Comparison of ENCODE assay signal across 14 cellular contexts in the genomic region with DNA sequence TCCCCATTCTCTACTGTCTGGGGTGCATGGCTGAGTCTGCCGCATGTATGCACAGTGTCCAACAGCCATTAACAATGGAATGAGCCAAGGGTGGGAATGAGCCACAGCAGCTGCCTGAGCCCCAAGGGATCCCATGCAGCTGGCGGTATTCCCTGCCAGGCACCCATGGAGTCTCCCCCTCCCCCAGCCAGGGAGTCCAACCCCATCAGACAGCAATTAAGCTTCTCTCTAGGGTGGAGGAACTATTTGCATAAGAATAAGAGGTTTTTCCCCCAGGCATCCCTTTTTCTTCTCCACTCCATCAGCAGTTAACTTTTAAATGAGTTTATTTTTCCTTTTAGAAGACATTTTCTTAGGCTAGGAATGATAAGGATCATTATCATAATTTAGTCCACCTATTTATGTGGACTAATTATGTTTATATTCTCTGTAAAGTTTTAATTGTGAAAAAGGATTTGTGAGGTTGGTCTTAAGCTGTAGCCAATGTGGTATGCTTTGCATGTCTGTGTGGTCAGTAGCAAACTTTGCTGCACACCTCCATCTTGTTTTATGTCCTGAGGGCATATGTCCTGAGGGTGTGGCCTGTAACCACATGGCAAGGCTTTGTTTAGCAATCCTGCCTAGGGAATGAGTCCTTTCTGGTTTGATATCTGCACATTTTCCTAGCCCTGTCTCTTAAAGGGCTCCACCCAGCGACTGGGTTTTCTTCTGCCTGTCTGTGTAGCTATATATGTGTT.
DNase-seq lines count a peak whose midpoint lies in the region; ATAC-seq and TF ChIP-seq lines count a peak whose summit lies in the region.
"Had no signal": no experiment of that assay in that cellular context is flagged by ENCODE, and none has a peak within 500 bp of the region (broad histone marks: within the 10 kb centered on the region; RNA-seq: fewer than 3 reads in every experiment).

No MANE protein-coding gene starts in this region.

- WGBS in trophoblast cell (ENCODE audit: extremely low coverage, insufficient coverage, insufficient read length), result no CpG with 5 or more reads among the region's 3 CpGs

- DNase-seq in NCI-H2171 treated with DMSO at 0.1 percent for 48 hours (lab: John Stamatoyannopoulos, UW) (peak; percentile 11), NCI-H2171 (lab: John Stamatoyannopoulos, UW) (no peak), NCI-H345 treated with DMSO at 0.1 percent for 48 hours (lab: John Stamatoyannopoulos, UW; ENCODE audit: unreplicated experiment) (peak; percentile 26), trophoblast cell (peak; percentile 83 to 98), lower lobe of right lung (no peak), NCI-H2081 treated with DMSO at 0.1 percent for 48 hours (lab: John Stamatoyannopoulos, UW) (no peak)
- DNase-seq: C1 segment of cervical spinal cord, MV-4-11, NCI-H1694, NCI-H510A treated with DMSO at 0.1 percent for 48 hours, SJCRH30 had no signal

- no peak overlapping the region for H3K4me2 ChIP-seq in trophoblast cell (ENCODE audit: low read length)

- H3K4ac ChIP-seq in trophoblast cell (ENCODE audit: low read depth, low read length), result no peak overlapping the region

- H3K4me1 ChIP-seq in HUES6 (ENCODE audit: control insufficient read depth, insufficient read depth, low read length) (peaks cover 12% of the 10 kb centered on the region; the same call in 1 of the 2 replicates), trophoblast cell (ENCODE audit: control insufficient read depth in 1 of 2, insufficient read depth in 2 of 2, low read length in 2 of 2) (peaks cover 4 to 8% of the 10 kb centered on the region in 2 experiments), lower lobe of right lung (no peaks in the 10 kb centered on the region)

- H3K9me3 ChIP-seq in HUES6 (ENCODE audit: control insufficient read depth, insufficient read depth, low read depth, low read length), result peaks cover 22% of the 10 kb centered on the region; the same call in 1 of the 2 replicates
- H3K9me3 ChIP-seq in trophoblast cell (ENCODE audit: insufficient read depth, low read depth, low read length), result peaks cover 4% of the 10 kb centered on the region
- peaks cover 32% of the 10 kb centered on the region for H3K9me3 ChIP-seq in lower lobe of right lung

- H3K79me1 ChIP-seq in trophoblast cell (ENCODE audit: low read length), result peaks cover 4% of the 10 kb centered on the region

- no peaks in the 10 kb centered on the region for H3K79me2 ChIP-seq in trophoblast cell (ENCODE audit: control insufficient read depth, insufficient read depth, low read length, poor library complexity)

- H3K23ac ChIP-seq in trophoblast cell (ENCODE audit: low read length), result no peak overlapping the region

- H2AK5ac ChIP-seq in trophoblast cell (ENCODE audit: low read length), result no peak overlapping the region

- H2BK120ac ChIP-seq in trophoblast cell (ENCODE audit: insufficient read depth, low read length, poor library complexity), result no peak overlapping the region

- no peak overlapping the region for H4K8ac ChIP-seq in trophoblast cell (ENCODE audit: low read depth, low read length)

- intact Hi-C loops in lower lobe of right lung (cut with DNase I), result no loop called here

- TF ChIP-seq CTCF in lower lobe of right lung (IDR thresholded peaks at IDR 0.05), result no peak

- H3K27me3 ChIP-seq in HUES6 (ENCODE audit: control insufficient read depth, insufficient read depth, low read length) (no peaks in the 10 kb centered on the region), trophoblast cell (ENCODE audit: insufficient read depth, low read length) (no peaks in the 10 kb centered on the region), lower lobe of right lung (ENCODE audit: low read depth) (no peaks in the 10 kb centered on the region)
- H3K27me3 ChIP-seq: SJCRH30 had no signal

- no peak overlapping the region for H4K91ac ChIP-seq in trophoblast cell (ENCODE audit: low read depth, low read length)

- ATAC-seq in HG02885 (IDR thresholded peaks at IDR 0.05; ENCODE audit: poor library complexity, unreplicated experiment) (no peak), lower lobe of right lung (no peak)

- H3K14ac ChIP-seq in trophoblast cell (ENCODE audit: low read length), result no peak overlapping the region

- H2BK12ac ChIP-seq in trophoblast cell (ENCODE audit: low read length), result no peak overlapping the region

- no peak overlapping the region for H2BK5ac ChIP-seq in trophoblast cell (ENCODE audit: low read depth, low read length, poor library complexity)

- H3K9ac ChIP-seq in HUES6 (ENCODE audit: low read length) (no peak overlapping the region), trophoblast cell (ENCODE audit: low read length) (no peak overlapping the region)

- no peaks in the 10 kb centered on the region for H3K36me3 ChIP-seq in HUES6 (ENCODE audit: control insufficient read depth, insufficient read depth, low read length)
- no peaks in the 10 kb centered on the region for H3K36me3 ChIP-seq in trophoblast cell (ENCODE audit: control insufficient read depth in 1 of 2, insufficient read depth in 2 of 2, low read length in 2 of 2)
- H3K36me3 ChIP-seq in lower lobe of right lung, result no peaks in the 10 kb centered on the region
- H3K36me3 ChIP-seq: SJCRH30 had no signal

- H3K18ac ChIP-seq in trophoblast cell (ENCODE audit: low read length), result no peak overlapping the region

- H3K4me3 ChIP-seq in HUES6 (ENCODE audit: low read depth, low read length) (peak overlapping the region; percentile 31; the same call in 1 of the 2 replicates), trophoblast cell (ENCODE audit: low read depth, low read length) (no peak overlapping the region), lower lobe of right lung (no peak overlapping the region)
- H3K4me3 ChIP-seq: SJCRH30 had no signal

- H4K12ac ChIP-seq in trophoblast cell (ENCODE audit: low read depth, low read length), result no peak overlapping the region

- H2AFZ ChIP-seq in trophoblast cell (ENCODE audit: insufficient read depth, low read length, poor library complexity), result no peak overlapping the region

- H3K27ac ChIP-seq in HUES6 (ENCODE audit: low read depth, low read length) (no peak overlapping the region; the same call in 1 of the 2 replicates), trophoblast cell (ENCODE audit: low read depth, low read length) (no peak overlapping the region), lower lobe of right lung (no peak overlapping the region)
- H3K27ac ChIP-seq: RWPE1, SJCRH30 had no signal

Comparison
In these comparisons a context has a peak if more than half of its experiments do, and no peak if none do; other contexts are left out.
1. DNase-seq: peak in NCI-H2171 treated with DMSO at 0.1 percent for 48 hours (single experiment), NCI-H345 treated with DMSO at 0.1 percent for 48 hours (single experiment) and trophoblast cell (2 of 2); none in NCI-H2171 (single experiment), lower lobe of right lung (single experiment) and NCI-H2081 treated with DMSO at 0.1 percent for 48 hours (single experiment).